Comparison of ENCODE assay signal across 9 cellular contexts in genomic region chr10:126062132-126063032, GRCh38.
DNase-seq lines count a peak whose midpoint lies in the region; ATAC-seq, FAIRE-seq and TF ChIP-seq lines count a peak whose summit lies in the region.
"Had no signal": no experiment of that assay in that cellular context is flagged by ENCODE, and none has a peak within 500 bp of the region (broad histone marks: within the 10 kb centered on the region; RNA-seq: fewer than 3 reads in every experiment).

No MANE protein-coding gene starts in this region.

- peaks cover 6% of the 10 kb centered on the region for H3K4me1 Mint-ChIP-seq in endodermal cell

- H3K36me3 Mint-ChIP-seq in endodermal cell (ENCODE audit: low read depth) = no peaks in the 10 kb centered on the region

- TF ChIP-seq EP300 in A549 (IDR thresholded peaks at IDR 0.05) = peak; percentile 64 to 74; a peak in 3 of 5 replicates

- peaks cover 3% of the 10 kb centered on the region; the same call in 1 of the 3 replicates for H3K9me3 ChIP-seq in A549
- no peaks in the 10 kb centered on the region for H3K9me3 ChIP-seq in endodermal cell (ENCODE audit: control insufficient read depth, low read length)
- H3K9me3 ChIP-seq in mesodermal cell (ENCODE audit: control insufficient read depth, low read length) = peaks cover 7% of the 10 kb centered on the region
- no peaks in the 10 kb centered on the region for H3K9me3 ChIP-seq in prostate gland

- H3K9ac ChIP-seq in endodermal cell (ENCODE audit: extremely low read depth, low read length, poor library complexity, severe bottlenecking) = no peak overlapping the region

- peaks cover 2% of the 10 kb centered on the region for H3K9me3 Mint-ChIP-seq in endodermal cell

- peak overlapping the region; percentile 71 for H3K4me2 ChIP-seq in A549

- H3K4me3 Mint-ChIP-seq in endodermal cell = no peak overlapping the region

- POLR2A ChIA-PET in A549 (lab: Yijun Ruan, JAX) = interaction anchor here (0.5 to 1.4 kb wide), 5 partner anchors 18 to 984 kb away, joined by 3 to 6 read pairs (median 3); no protein-coding TSS in a partner anchor

- TF ChIP-seq CTCF in A549 (IDR thresholded peaks at IDR 0.05) = no peak
- no peak for TF ChIP-seq CTCF in endodermal cell (conservative IDR thresholded peaks at IDR 0.05)
- no peak for TF ChIP-seq CTCF in prostate gland (IDR thresholded peaks at IDR 0.05)

- WGBS in A549 (ENCODE audit: missing lambda C conversion rate) = 43% methylated on average over 10 of the region's 11 CpGs
- WGBS in endodermal cell (ENCODE audit: insufficient coverage in 1 of 2, insufficient read length in 1 of 2), 2 experiments = 86 to 91% methylated on average over 7 to 11 of the region's 11 CpGs
- WGBS in mesodermal cell (ENCODE audit: insufficient coverage in 2 of 2), 2 experiments = 79 to 87% methylated on average over 9 to 10 of the region's 11 CpGs
- WGBS in prostate gland = 49% methylated on average over 10 of the region's 11 CpGs

- H3K27me3 ChIP-seq in endodermal cell (ENCODE audit: control insufficient read depth, insufficient read depth, low read length, poor library complexity, severe bottlenecking) = peaks cover 6% of the 10 kb centered on the region
- no peaks in the 10 kb centered on the region for H3K27me3 ChIP-seq in prostate gland (replicated peaks; ENCODE audit: insufficient read depth)

- H3K27me3 Mint-ChIP-seq in endodermal cell (ENCODE audit: insufficient read depth) = peaks cover 13% of the 10 kb centered on the region

- FAIRE-seq in A549 (lab: Jason Lieb, UNC) = no peak

- intact Hi-C loops in prostate gland (cut with DNase I) = no loop called here

- no peak overlapping the region for H3K27ac Mint-ChIP-seq in endodermal cell

- DNase-seq in A549 (ENCODE audit: low read depth in 1 of 2, low spot score in 1 of 2) (peak; percentile 88 to 89), M059J (ENCODE audit: low read depth) (peak; percentile 98), endodermal cell (no peak), NOMO-1 treated with DMSO at 0.1 percent for 48 hours (lab: John Stamatoyannopoulos, UW; ENCODE audit: unreplicated experiment) (no peak), NK-92 (lab: John Stamatoyannopoulos, UW; ENCODE audit: unreplicated experiment) (no peak), prostate gland (ENCODE audit: low spot score) (no peak)
- DNase-seq in stimulated activated CD4-positive, alpha-beta T cell treated with anti-CD3 and anti-CD28 coated beads, Interleukin-4, amount 100 ng/mL, for 4 hours = no peak

- CTCF ChIA-PET in A549 (lab: Yijun Ruan, JAX) = interaction anchor here (0.6 to 2.6 kb wide), 11 partner anchors 45 to 1191 kb away, joined by 3 to 9 read pairs (median 4); partner anchors contain the start of gene ADAM12

- H3K27ac ChIP-seq in A549 (peak overlapping the region; percentile 93 to 97), endodermal cell (ENCODE audit: low read depth, low read length) (peak overlapping the region; percentile 69), mesodermal cell (ENCODE audit: low read depth, low read length, severe bottlenecking) (peak overlapping the region; percentile 94), prostate gland (no peak overlapping the region)
- H3K27ac ChIP-seq: HL-60 had no signal

- TF ChIP-seq POLR2A in A549 (IDR thresholded peaks at IDR 0.05; ENCODE audit: low read length) (no peak), prostate gland (IDR thresholded peaks at IDR 0.05) (no peak)

- peaks cover 50% of the 10 kb centered on the region for H3K4me1 ChIP-seq in A549
- H3K4me1 ChIP-seq in endodermal cell (ENCODE audit: control insufficient read depth, insufficient read depth, low read length) = peaks cover 3% of the 10 kb centered on the region
- peaks cover 44% of the 10 kb centered on the region for H3K4me1 ChIP-seq in mesodermal cell (ENCODE audit: control insufficient read depth, insufficient read depth, low read length, poor library complexity, severe bottlenecking)
- no peaks in the 10 kb centered on the region for H3K4me1 ChIP-seq in prostate gland (replicated peaks)

- TF ChIP-seq RAD21 in A549 (conservative IDR thresholded peaks at IDR 0.05 in 1 of 2, IDR thresholded peaks at IDR 0.05 in 1 of 2) = peak; percentile 18 to 36; a peak in 2 of 5 replicates

- H3K36me3 ChIP-seq in endodermal cell (ENCODE audit: control insufficient read depth, insufficient read depth, low read length) = no peaks in the 10 kb centered on the region
- H3K36me3 ChIP-seq in mesodermal cell (ENCODE audit: control insufficient read depth, insufficient read depth, low read length) = no peaks in the 10 kb centered on the region
- H3K36me3 ChIP-seq in prostate gland = no peaks in the 10 kb centered on the region

- H3K4me3 ChIP-seq in A549 = no peak overlapping the region
- H3K4me3 ChIP-seq in endodermal cell (ENCODE audit: low read length) = no peak overlapping the region
- no peak overlapping the region for H3K4me3 ChIP-seq in mesodermal cell (ENCODE audit: extremely low read depth, insufficient read depth, low read length, poor library complexity, severe bottlenecking)
- H3K4me3 ChIP-seq in prostate gland = no peak overlapping the region

- ATAC-seq in A549 = peak; percentile 88 to 92

TF ChIP-seq in A549, 52 proteins besides CTCF, POLR2A, EP300 and RAD21 (continues in another document):
- TF ChIP-seq PBX3 (IDR thresholded peaks at IDR 0.05) (peak; percentile 58; the same call in 1 of the 2 replicates), E2F6 (IDR thresholded peaks at IDR 0.05; ENCODE audit: borderline replicate concordance, low read depth) (no peak), PHF8 (IDR thresholded peaks at IDR 0.05; ENCODE audit: borderline replicate concordance, low read depth) (no peak), NFE2L2 (conservative IDR thresholded peaks at IDR 0.05; ENCODE audit: low read length) (no peak), ATOH8 (CRISPR knock-in tag; IDR thresholded peaks at IDR 0.05; ENCODE audit: low read depth) (no peak; the same call in 1 of the 2 replicates), MAFK (IDR thresholded peaks at IDR 0.05; ENCODE audit: partially characterized antibody) (peak; percentile 46), HEYL (CRISPR knock-in tag; IDR thresholded peaks at IDR 0.05) (no peak), REST (IDR thresholded peaks at IDR 0.05) (no peak), FOXS1 (CRISPR knock-in tag; IDR thresholded peaks at IDR 0.05) (no peak), NPAS2 (CRISPR knock-in tag; IDR thresholded peaks at IDR 0.05; ENCODE audit: borderline replicate concordance) (no peak), JUNB (IDR thresholded peaks at IDR 0.05) (peak; percentile 90), KDM5A (IDR thresholded peaks at IDR 0.05) (no peak), GATA3 (IDR thresholded peaks at IDR 0.05; ENCODE audit: borderline replicate concordance) (peak; percentile 87), TP53 (CRISPR knock-in tag; IDR thresholded peaks at IDR 0.05) (no peak), ZNF302 (CRISPR knock-in tag; IDR thresholded peaks at IDR 0.05) (no peak), POLR2AphosphoS2 (conservative IDR thresholded peaks at IDR 0.05; ENCODE audit: low read length) (no peak), RARB (CRISPR knock-in tag; IDR thresholded peaks at IDR 0.05) (no peak), HOXB5 (CRISPR knock-in tag; IDR thresholded peaks at IDR 0.05) (0 out of 2 replicates have a peak, but pooled peaks have one; percentile 25), NR3C1 (IDR thresholded peaks at IDR 0.05) (no peak)

Comparison
In these comparisons a context has a peak if more than half of its experiments do, and no peak if none do; other contexts are left out.
1. DNase-seq: peak in A549 (2 of 2) and M059J (single experiment); none in endodermal cell (single experiment), NOMO-1 treated with DMSO at 0.1 percent for 48 hours (single experiment), NK-92 (single experiment), prostate gland (single experiment) and stimulated activated CD4-positive, alpha-beta T cell treated with anti-CD3 and anti-CD28 coated beads, Interleukin-4, amount 100 ng/mL, for 4 hours (0 of 2).
2. H3K27ac ChIP-seq: peak in A549 (2 of 2), endodermal cell (single experiment) and mesodermal cell (single experiment); none in prostate gland (0 of 2).